Comparison of ENCODE assay signal across 21 cellular contexts in the genomic region with DNA sequence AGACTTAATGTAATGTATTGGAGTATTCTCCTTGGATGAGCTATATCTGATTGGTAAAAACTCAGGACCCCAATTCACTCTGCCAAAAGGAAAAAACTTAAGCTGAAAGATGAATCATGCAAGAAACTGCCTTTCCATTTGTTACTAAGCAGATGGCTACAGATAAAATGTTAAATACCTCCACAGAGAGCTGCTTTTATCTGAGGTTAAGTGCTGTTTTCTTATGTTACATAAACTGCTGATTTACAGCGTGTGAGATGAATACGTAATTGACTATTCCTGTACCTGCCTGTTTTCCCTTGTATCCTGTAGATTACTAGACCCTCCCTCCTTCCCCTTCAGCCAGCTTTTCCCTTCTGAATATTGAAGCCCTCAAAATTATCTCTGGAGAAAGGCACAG. TPM values are rescaled to one million over a fixed set of nuclear protein-coding genes. Genes with fewer than 3 reads are reported as not detected.
DNase-seq lines count a peak whose midpoint lies in the region; ATAC-seq, FAIRE-seq and TF ChIP-seq lines count a peak whose summit lies in the region.
"Had no signal": no experiment of that assay in that cellular context is flagged by ENCODE, and none has a peak within 500 bp of the region (broad histone marks: within the 10 kb centered on the region; RNA-seq: fewer than 3 reads in every experiment).

No MANE protein-coding gene starts in this region.

- H3K4me3 ChIP-seq in breast epithelium (no peak overlapping the region), mammary epithelial cell (replicated peaks in 1 of 3; ENCODE audit: insufficient read depth in 1 of 3, low read depth in 2 of 3, low read length in 3 of 3) (no peak overlapping the region), keratinocyte (ENCODE audit: control insufficient read depth in 2 of 3, extremely low read depth in 1 of 3, insufficient read depth in 2 of 3, low read depth in 1 of 3, low read length in 3 of 3) (no peak overlapping the region), smooth muscle cell (no peak overlapping the region)
- H3K4me3 ChIP-seq: HAP-1 had no signal

- TF ChIP-seq POLR2A in breast epithelium (IDR thresholded peaks at IDR 0.05): no peak

- H3K4me3 Mint-ChIP-seq in MCF 10A (ENCODE audit: unreplicated experiment) (no peak overlapping the region), type B pancreatic cell (no peak overlapping the region), WTC11 (no peak overlapping the region)
- H3K4me3 Mint-ChIP-seq: CD4-positive, CD25-positive, alpha-beta regulatory T cell; CD8-positive, alpha-beta memory T cell had no signal

- H3K27me3 Mint-ChIP-seq in MCF 10A (ENCODE audit: insufficient read depth, unreplicated experiment): no peaks in the 10 kb centered on the region
- H3K27me3 Mint-ChIP-seq in type B pancreatic cell: no peaks in the 10 kb centered on the region
- no peaks in the 10 kb centered on the region for H3K27me3 Mint-ChIP-seq in WTC11 (ENCODE audit: low read depth)
- H3K27me3 Mint-ChIP-seq: CD4-positive, CD25-positive, alpha-beta regulatory T cell had no signal

- DNase-seq in breast epithelium (ENCODE audit: low spot score in 2 of 2) (no peak), MCF 10A (ENCODE audit: unreplicated experiment) (no peak), mammary epithelial cell (peak; percentile 51), keratinocyte (ENCODE audit: low read depth, low spot score) (no peak), smooth muscle cell (lab: John Stamatoyannopoulos, UW; ENCODE audit: unreplicated experiment) (no peak), type B pancreatic cell (ENCODE audit: extremely low spot score, unreplicated experiment) (no peak), WTC11 (ENCODE audit: low spot score) (no peak)
- DNase-seq: BE2C; C1 segment of cervical spinal cord; CD4-positive, CD25-positive, alpha-beta regulatory T cell; CD8-positive, alpha-beta memory T cell; COR-L47; DMS 273 treated with DMSO at 0.1 percent for 48 hours; DMS53 had no signal

- H3K9me3 ChIP-seq in breast epithelium (peaks cover 15 to 19% of the 10 kb centered on the region in 2 donors), mammary epithelial cell (replicated peaks; ENCODE audit: insufficient read depth, low read length) (peaks cover 4% of the 10 kb centered on the region), keratinocyte (ENCODE audit: control insufficient read depth, low read depth, low read length) (peaks cover 1% of the 10 kb centered on the region), smooth muscle cell (replicated peaks; ENCODE audit: low read depth) (no peaks in the 10 kb centered on the region)
- H3K9me3 ChIP-seq: BE2C, HAP-1 had no signal

- dilution Hi-C loops in mammary epithelial cell (cut with HindIII; ENCODE audit: low sequenced_read_pairs) (loop anchor here (10.0 kb wide), 1 partner anchor 59 kb away; no protein-coding TSS in a partner anchor), keratinocyte (cut with MboI; ENCODE audit: extremely low pct_ligation_motif_present, low sequenced_read_pairs) (no loop called here)

- in situ Hi-C loops in mammary epithelial cell (cut with MboI; ENCODE audit: low sequenced_read_pairs in 2 of 2): no loop called here

- H3K9me3 Mint-ChIP-seq in MCF 10A (ENCODE audit: unreplicated experiment): peaks cover 9% of the 10 kb centered on the region
- H3K9me3 Mint-ChIP-seq in type B pancreatic cell: peaks cover 6% of the 10 kb centered on the region
- peaks cover 56% of the 10 kb centered on the region for H3K9me3 Mint-ChIP-seq in WTC11

- no peaks in the 10 kb centered on the region for H3K27me3 ChIP-seq in breast epithelium
- H3K27me3 ChIP-seq in mammary epithelial cell (ENCODE audit: insufficient read depth, low read length): no peaks in the 10 kb centered on the region
- H3K27me3 ChIP-seq in keratinocyte (ENCODE audit: control insufficient read depth, extremely low read depth, insufficient read depth, low read length): no peaks in the 10 kb centered on the region
- H3K27me3 ChIP-seq in smooth muscle cell (ENCODE audit: low read depth): no peaks in the 10 kb centered on the region
- H3K27me3 ChIP-seq: BE2C had no signal

- H4K20me1 ChIP-seq in mammary epithelial cell (ENCODE audit: insufficient read depth, low read length) (no peaks in the 10 kb centered on the region), keratinocyte (ENCODE audit: control insufficient read depth, extremely low read depth, insufficient read depth, low read length) (no peaks in the 10 kb centered on the region), smooth muscle cell (ENCODE audit: low read depth) (no peaks in the 10 kb centered on the region)

- ATAC-seq in HG03432 (IDR thresholded peaks at IDR 0.05; ENCODE audit: unreplicated experiment) (no peak), WTC11 (no peak)

- BruUV-seq in MCF 10A (replicated peaks; lab: Mats Ljungman, UMichigan) (no TSS peak), mammary epithelial cell (replicated peaks; lab: Mats Ljungman, UMichigan) (no TSS peak)

- H3K79me2 ChIP-seq in mammary epithelial cell (ENCODE audit: insufficient read depth, low read length) (no peaks in the 10 kb centered on the region), keratinocyte (ENCODE audit: control insufficient read depth, insufficient read depth, low read length) (no peaks in the 10 kb centered on the region), smooth muscle cell (ENCODE audit: low read depth) (no peaks in the 10 kb centered on the region)

- FAIRE-seq in keratinocyte (lab: Jason Lieb, UNC): peak; percentile 13
- FAIRE-seq: G401.6, GM12891, GM19239 had no signal

- H3K9me1 ChIP-seq in keratinocyte (ENCODE audit: control insufficient read depth, extremely low read depth, insufficient read depth, low read length): no peaks in the 10 kb centered on the region

- H3K9ac ChIP-seq in mammary epithelial cell (ENCODE audit: insufficient read depth, low read length) (no peak overlapping the region), keratinocyte (ENCODE audit: control insufficient read depth, extremely low read depth, insufficient read depth, low read length) (no peak overlapping the region), smooth muscle cell (ENCODE audit: low read depth) (no peak overlapping the region)

- H3K4me1 ChIP-seq in breast epithelium (peaks cover 0 to 7% of the 10 kb centered on the region in 2 donors), mammary epithelial cell (ENCODE audit: insufficient read depth, low read length) (peaks cover 10% of the 10 kb centered on the region), keratinocyte (ENCODE audit: control insufficient read depth, extremely low read depth, insufficient read depth, low read length) (no peaks in the 10 kb centered on the region), smooth muscle cell (ENCODE audit: low read depth) (no peaks in the 10 kb centered on the region)
- H3K4me1 ChIP-seq: BE2C, HAP-1 had no signal

- no peaks in the 10 kb centered on the region for H3F3A ChIP-seq in smooth muscle cell (ENCODE audit: low read depth)

- POLR2A ChIA-PET in MCF 10A (lab: Yijun Ruan, JAX) (no interaction called here), WTC11 (lab: Charles Lee) (no interaction called here)

- H3K27ac Mint-ChIP-seq in MCF 10A (ENCODE audit: low read depth, unreplicated experiment): no peak overlapping the region
- H3K27ac Mint-ChIP-seq in type B pancreatic cell: no peak overlapping the region
- H3K27ac Mint-ChIP-seq in WTC11: no peak overlapping the region
- H3K27ac Mint-ChIP-seq: CD4-positive, CD25-positive, alpha-beta regulatory T cell; CD8-positive, alpha-beta memory T cell had no signal

- H3K4me2 ChIP-seq in mammary epithelial cell (ENCODE audit: insufficient read depth, low read depth, low read length) (no peak overlapping the region), keratinocyte (ENCODE audit: control insufficient read depth, extremely low read depth, insufficient read depth, low read depth, low read length) (no peak overlapping the region), smooth muscle cell (peak overlapping the region; percentile 4)

- H3K4me1 Mint-ChIP-seq in MCF 10A (ENCODE audit: insufficient read depth, unreplicated experiment): peaks cover 5% of the 10 kb centered on the region
- H3K4me1 Mint-ChIP-seq in type B pancreatic cell (ENCODE audit: unreplicated experiment): no peaks in the 10 kb centered on the region
- peaks cover 3% of the 10 kb centered on the region; the same call in 1 of the 2 replicates for H3K4me1 Mint-ChIP-seq in WTC11
- H3K4me1 Mint-ChIP-seq: CD4-positive, CD25-positive, alpha-beta regulatory T cell; CD8-positive, alpha-beta memory T cell had no signal

- H3K36me3 Mint-ChIP-seq in MCF 10A (ENCODE audit: insufficient read depth, unreplicated experiment): no peaks in the 10 kb centered on the region
- no peaks in the 10 kb centered on the region for H3K36me3 Mint-ChIP-seq in type B pancreatic cell
- peaks cover 28% of the 10 kb centered on the region for H3K36me3 Mint-ChIP-seq in WTC11
- H3K36me3 Mint-ChIP-seq: CD4-positive, CD25-positive, alpha-beta regulatory T cell had no signal

- intact Hi-C loops in breast epithelium (cut with DNase I; ENCODE audit: low total_unique reads): loop anchor here (5.0 kb wide), 1 partner anchor 586 kb away; no protein-coding TSS in a partner anchor
- intact Hi-C loops in MCF 10A (cut with micrococcal nuclease): no loop called here
- intact Hi-C loops in mammary epithelial cell (cut with micrococcal nuclease): no loop called here

- no peaks in the 10 kb centered on the region for H3K36me3 ChIP-seq in breast epithelium
- H3K36me3 ChIP-seq in mammary epithelial cell (ENCODE audit: insufficient read depth, low read length): no peaks in the 10 kb centered on the region
- H3K36me3 ChIP-seq in keratinocyte (ENCODE audit: control insufficient read depth in 2 of 2, extremely low read depth in 1 of 2, insufficient read depth in 2 of 2, low read length in 2 of 2): no peaks in the 10 kb centered on the region
- H3K36me3 ChIP-seq in smooth muscle cell (ENCODE audit: low read depth): no peaks in the 10 kb centered on the region
- H3K36me3 ChIP-seq: BE2C, HAP-1 had no signal

- CTCF ChIA-PET in MCF 10A (lab: Yijun Ruan, JAX): interaction anchor here (0.6 kb wide), 1 partner anchor 118 kb away, joined by 3 read pairs; no protein-coding TSS in a partner anchor
- CTCF ChIA-PET in mammary epithelial cell (lab: Charles Lee; ENCODE audit: low non-redundant PET): no interaction called here
- CTCF ChIA-PET in WTC11 (lab: Charles Lee): no interaction called here

- TF ChIP-seq CTCF in breast epithelium (IDR thresholded peaks at IDR 0.05) (no peak), MCF 10A (IDR thresholded peaks at IDR 0.05; ENCODE audit: unreplicated experiment) (no peak), mammary epithelial cell (conservative IDR thresholded peaks at IDR 0.05 in 1 of 2, IDR thresholded peaks at IDR 0.05 in 1 of 2; ENCODE audit: extremely low read depth in 1 of 2, insufficient read depth in 1 of 2, low read depth in 1 of 2, low read length in 2 of 2) (no peak), keratinocyte (optimal IDR thresholded peaks at IDR 0.05 in 1 of 3, IDR thresholded peaks at IDR 0.05 in 1 of 3, conservative IDR thresholded peaks at IDR 0.05 in 1 of 3; ENCODE audit: extremely low read depth in 1 of 3, insufficient read depth in 2 of 3, low read length in 3 of 3) (no peak), smooth muscle cell (IDR thresholded peaks at IDR 0.05; ENCODE audit: borderline replicate concordance, insufficient read depth, poor library complexity, severe bottlenecking) (no peak), type B pancreatic cell (conservative IDR thresholded peaks at IDR 0.05) (no peak), WTC11 (IDR thresholded peaks at IDR 0.05) (no peak)

- H2AFZ ChIP-seq in mammary epithelial cell (ENCODE audit: low read depth, low read length) (peak overlapping the region; percentile 24), keratinocyte (ENCODE audit: control insufficient read depth, low read length) (no peak overlapping the region), smooth muscle cell (ENCODE audit: low read depth) (no peak overlapping the region)

- WGBS in mammary epithelial cell (ENCODE audit: low coverage, missing lambda C conversion rate): 8% methylated on average over 2 of the region's 2 CpGs
- 13% methylated on average over 2 of the region's 2 CpGs for WGBS in smooth muscle cell (ENCODE audit: low lambda C conversion rate)

- peak overlapping the region; percentile 16 to 72 for H3K27ac ChIP-seq in breast epithelium
- no peak overlapping the region for H3K27ac ChIP-seq in mammary epithelial cell (ENCODE audit: insufficient read depth, low read depth, low read length)
- H3K27ac ChIP-seq in keratinocyte (ENCODE audit: control insufficient read depth, insufficient read depth, low read length): no peak overlapping the region
- H3K27ac ChIP-seq in smooth muscle cell (ENCODE audit: low read depth): no peak overlapping the region

RNA-seq across cellular contexts. Expression of a gene that starts 49.4 kb away (rescaled TPM):
- total RNA-seq in breast epithelium (10 to 100 TPM in 1 of 3 donors, 1 to 10 TPM in 1, under 1 TPM in 1; 0.16 to 15.1 (median 2.6) TPM), MCF 10A (2022) (not detected in 2 replicates), mammary epithelial cell (1 to 10 TPM in 1 of 2 donors, under 1 TPM in 1; 0.24 to 2.8 TPM), smooth muscle cell (not detected in 2 replicates), type B pancreatic cell (ENCODE audit: low replicate concordance) (0.10 TPM in 1 of 2 replicates, not detected in the other), WTC11 (2021) (not detected in 3 replicates)
- polyA plus RNA-seq in mammary epithelial cell (0.34 TPM), keratinocyte (0.59 to 6.1 TPM (median 1.5 TPM) in 3 replicates), smooth muscle cell (not detected in 2 replicates)
- polyA minus RNA-seq in mammary epithelial cell (not detected), keratinocyte (0.67 to 2.9 TPM (median 2.1 TPM) in 3 replicates)
- polyA plus RNA-seq in keratinocyte (2011; ENCODE audit: low read depth): 0.07 TPM
- polyA plus RNA-seq in keratinocyte (2011; cell fraction: cytosol; rRNA removed): 0.39 and 0.96 TPM in 2 replicates
- polyA plus RNA-seq in keratinocyte (2011; cell fraction: nucleus; rRNA removed): 4.7 and 7.4 TPM in 2 replicates
- polyA plus RNA-seq in keratinocyte (2012; ENCODE audit: low replicate concordance): 0.45 and 0.48 TPM in 2 replicates
- 0.77 TPM for polyA minus RNA-seq in keratinocyte (2011; cell fraction: cytosol; rRNA and poly(A)+ RNA removed)
- 3.8 and 5.9 TPM in 2 replicates for polyA minus RNA-seq in keratinocyte (2011; cell fraction: nucleus; rRNA and poly(A)+ RNA removed)
- total RNA-seq: A172; CD4-positive, CD25-positive, alpha-beta regulatory T cell; CD8-positive, alpha-beta memory T cell; H4 had no signal
- polyA plus RNA-seq: CD4-positive, CD25-positive, alpha-beta regulatory T cell; CD8-positive, alpha-beta memory T cell had no signal

Comparison
In these comparisons a context has a peak if more than half of its experiments do, and no peak if none do; other contexts are left out.
1. H3K27ac ChIP-seq: peak in breast epithelium (2 of 2); none in mammary epithelial cell (single experiment), keratinocyte (single experiment) and smooth muscle cell (single experiment).